Comparison of ENCODE assay signal across 1 cellular context in genomic region chr4:22766068-22766467, GRCh38.
TF ChIP-seq lines count a peak whose summit lies in the region.

No MANE protein-coding gene starts in this region.

TF ChIP-seq in GM12878, 131 proteins besides CTCF, POLR2A, EP300 and RAD21:
- TF ChIP-seq, protein P1, sequence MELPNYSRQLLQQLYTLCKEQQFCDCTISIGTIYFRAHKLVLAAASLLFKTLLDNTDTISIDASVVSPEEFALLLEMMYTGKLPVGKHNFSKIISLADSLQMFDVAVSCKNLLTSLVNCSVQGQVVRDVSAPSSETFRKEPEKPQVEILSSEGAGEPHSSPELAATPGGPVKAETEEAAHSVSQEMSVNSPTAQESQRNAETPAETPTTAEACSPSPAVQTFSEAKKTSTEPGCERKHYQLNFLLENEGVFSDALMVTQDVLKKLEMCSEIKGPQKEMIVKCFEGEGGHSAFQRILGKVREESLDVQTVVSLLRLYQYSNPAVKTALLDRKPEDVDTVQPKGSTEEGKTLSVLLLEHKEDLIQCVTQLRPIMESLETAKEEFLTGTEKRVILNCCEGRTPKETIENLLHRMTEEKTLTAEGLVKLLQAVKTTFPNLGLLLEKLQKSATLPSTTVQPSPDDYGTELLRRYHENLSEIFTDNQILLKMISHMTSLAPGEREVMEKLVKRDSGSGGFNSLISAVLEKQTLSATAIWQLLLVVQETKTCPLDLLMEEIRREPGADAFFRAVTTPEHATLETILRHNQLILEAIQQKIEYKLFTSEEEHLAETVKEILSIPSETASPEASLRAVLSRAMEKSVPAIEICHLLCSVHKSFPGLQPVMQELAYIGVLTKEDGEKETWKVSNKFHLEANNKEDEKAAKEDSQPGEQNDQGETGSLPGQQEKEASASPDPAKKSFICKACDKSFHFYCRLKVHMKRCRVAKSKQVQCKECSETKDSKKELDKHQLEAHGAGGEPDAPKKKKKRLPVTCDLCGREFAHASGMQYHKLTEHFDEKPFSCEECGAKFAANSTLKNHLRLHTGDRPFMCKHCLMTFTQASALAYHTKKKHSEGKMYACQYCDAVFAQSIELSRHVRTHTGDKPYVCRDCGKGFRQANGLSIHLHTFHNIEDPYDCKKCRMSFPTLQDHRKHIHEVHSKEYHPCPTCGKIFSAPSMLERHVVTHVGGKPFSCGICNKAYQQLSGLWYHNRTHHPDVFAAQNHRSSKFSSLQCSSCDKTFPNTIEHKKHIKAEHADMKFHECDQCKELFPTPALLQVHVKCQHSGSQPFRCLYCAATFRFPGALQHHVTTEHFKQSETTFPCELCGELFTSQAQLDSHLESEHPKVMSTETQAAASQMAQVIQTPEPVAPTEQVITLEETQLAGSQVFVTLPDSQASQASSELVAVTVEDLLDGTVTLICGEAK (IDR thresholded peaks at IDR 0.05; ENCODE audit: borderline replicate concordance) = peak; percentile 42; the same call in 1 of the 2 replicates
- TF ChIP-seq MTA2 (IDR thresholded peaks at IDR 0.05; ENCODE audit: low read depth) = no peak
